8 cellular contexts compared by ENCODE assay signal in the genomic region with DNA sequence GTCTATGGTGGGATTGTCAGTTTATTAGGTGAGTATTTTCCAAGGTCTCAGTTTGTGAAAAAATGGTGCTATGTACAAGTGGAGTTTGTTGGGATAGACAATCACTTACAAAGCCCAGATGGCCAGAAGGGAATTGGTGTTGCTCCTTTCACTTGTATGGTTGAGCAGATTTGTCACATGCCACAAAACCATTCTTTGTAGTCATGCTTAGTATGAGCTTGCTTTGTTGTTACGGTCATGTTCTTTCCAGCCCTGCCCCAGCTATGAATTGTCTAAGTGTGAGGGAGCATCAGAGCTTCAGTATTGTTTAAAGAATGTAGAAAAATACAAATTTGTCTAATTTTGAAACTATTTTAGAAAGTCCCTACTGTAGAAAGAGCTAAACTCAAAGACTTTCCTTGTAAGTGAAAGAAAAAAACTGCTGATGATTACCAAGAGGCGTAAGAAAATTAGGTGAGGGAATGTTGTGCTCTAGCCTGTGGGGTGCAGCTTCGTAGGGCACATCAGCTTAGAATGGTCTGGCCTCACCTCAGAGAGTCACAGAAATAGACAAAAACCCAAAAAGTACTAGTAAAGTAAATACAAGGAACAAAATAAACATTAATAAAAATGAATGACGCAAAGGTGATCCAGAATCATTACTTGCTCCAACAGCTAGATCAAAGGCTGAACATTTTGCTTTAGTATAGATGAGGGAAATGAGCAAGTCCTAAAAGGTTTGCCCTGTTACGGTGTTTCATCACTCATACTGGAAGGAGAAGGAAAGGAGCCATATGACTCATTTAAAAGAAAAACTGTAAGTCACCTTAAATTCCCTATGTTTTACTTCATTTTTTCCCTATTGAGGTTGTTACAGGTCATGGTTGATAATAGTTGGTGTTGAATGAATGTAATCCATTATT. TPM values are rescaled to one million over a fixed set of nuclear protein-coding genes. Genes with fewer than 3 reads are reported as not detected.
DNase-seq lines count a peak whose midpoint lies in the region; ATAC-seq and TF ChIP-seq lines count a peak whose summit lies in the region.

No MANE protein-coding gene starts in this region.

- ATAC-seq in GM18858 (IDR thresholded peaks at IDR 0.05; ENCODE audit: unreplicated experiment): peak; percentile 53
- ATAC-seq in IMR-90 (ENCODE audit: low read depth): no peak
- no peak for ATAC-seq in GM18519 (IDR thresholded peaks at IDR 0.05; ENCODE audit: low FRiP score, unreplicated experiment)
- no peak for ATAC-seq in left ventricle myocardium superior

- H3K4me2 ChIP-seq in IMR-90 (ENCODE audit: low read depth, low read length): peak overlapping the region; percentile 66; the same call in 1 of the 2 replicates

- H3K9me1 ChIP-seq in IMR-90 (ENCODE audit: insufficient read depth, low read length): peaks cover 13% of the 10 kb centered on the region

- no peak overlapping the region for H3K56ac ChIP-seq in IMR-90 (ENCODE audit: extremely low read depth, insufficient read depth, low read length)

- H3K27me3 Mint-ChIP-seq in neural crest cell (ENCODE audit: low read depth): no peaks in the 10 kb centered on the region

- in situ Hi-C loops in IMR-90 (cut with MboI; ENCODE audit: low sequenced_read_pairs): no loop called here

- dilution Hi-C loops in IMR-90 (cut with HindIII; ENCODE audit: low sequenced_read_pairs, unreplicated experiment): no loop called here

- H3K4me1 ChIP-seq in IMR-90 (ENCODE audit: control insufficient read depth, insufficient read depth, low read length): peaks cover 16% of the 10 kb centered on the region

- peaks cover 44% of the 10 kb centered on the region for H4K20me1 ChIP-seq in IMR-90 (ENCODE audit: insufficient read depth, low read length)

- no peak overlapping the region for H3K4ac ChIP-seq in IMR-90 (ENCODE audit: low read depth, low read length)

- no peak for TF ChIP-seq CTCF in IMR-90 (conservative IDR thresholded peaks at IDR 0.05; ENCODE audit: low read depth, low read length)
- no peak for TF ChIP-seq CTCF in neural crest cell (conservative IDR thresholded peaks at IDR 0.05)

- H2AK5ac ChIP-seq in IMR-90 (ENCODE audit: low read depth, low read length): peak overlapping the region; percentile 0; the same call in 1 of the 2 replicates

- peak overlapping the region; percentile 52 for H3K27ac Mint-ChIP-seq in neural crest cell (ENCODE audit: unreplicated experiment)

- no peak overlapping the region for H4K8ac ChIP-seq in IMR-90 (ENCODE audit: low read depth in 2 of 2, low read length in 2 of 2)

- H2BK15ac ChIP-seq in IMR-90 (ENCODE audit: low read depth, low read length): no peak overlapping the region

- WGBS in IMR-90 (ENCODE audit: extremely low coverage in 2 of 2, insufficient read length in 1 of 2), 2 experiments: no CpG with 5 or more reads among the region's 5 CpGs

- H3K14ac ChIP-seq in IMR-90 (replicated peaks; ENCODE audit: low read depth, low read length): peak overlapping the region; percentile 61; the same call in 1 of the 2 replicates

- no peak overlapping the region for H3K9ac ChIP-seq in IMR-90 (ENCODE audit: low read depth, low read length)

- H3K27ac ChIP-seq in IMR-90 (ENCODE audit: insufficient read depth, low read length): peak overlapping the region; percentile 27; the same call in 1 of the 2 replicates

- H2BK20ac ChIP-seq in IMR-90 (ENCODE audit: low read depth, low read length): no peak overlapping the region

- CTCF ChIA-PET in IMR-90 (lab: Yijun Ruan, JAX): no interaction called here

- peaks cover 82% of the 10 kb centered on the region for H3K4me1 Mint-ChIP-seq in neural crest cell

- no peaks in the 10 kb centered on the region for H3K9me3 Mint-ChIP-seq in neural crest cell

- peak; percentile 74 for DNase-seq in IMR-90
- DNase-seq in dermis blood vessel endothelial cell: peak; percentile 61
- no peak for DNase-seq in neural crest cell (ENCODE audit: low read depth, low spot score)
- DNase-seq in T-helper 9 cell: no peak
- DNase-seq in mucosa of gallbladder (ENCODE audit: low spot score): no peak
- no peak for DNase-seq in left ventricle myocardium superior

- no TSS peak for BruUV-seq in IMR-90 (replicated peaks; lab: Mats Ljungman, UMichigan)

- no peak overlapping the region for H2AFZ ChIP-seq in IMR-90 (replicated peaks; ENCODE audit: low read length, poor library complexity)

- POLR2A ChIA-PET in IMR-90 (lab: Charles Lee; ENCODE audit: unreplicated experiment): no interaction called here

- no peak overlapping the region for H4K91ac ChIP-seq in IMR-90 (ENCODE audit: insufficient read depth, low read depth, low read length)

- peak overlapping the region; percentile 47 for H2BK5ac ChIP-seq in IMR-90 (ENCODE audit: low read depth, low read length, poor library complexity, severe bottlenecking)

- H3K36me3 Mint-ChIP-seq in neural crest cell (ENCODE audit: low read depth): peaks cover 43% of the 10 kb centered on the region

- H3K27me3 ChIP-seq in IMR-90 (ENCODE audit: control insufficient read depth, insufficient read depth, low read length): no peaks in the 10 kb centered on the region

- H3K23ac ChIP-seq in IMR-90 (ENCODE audit: low read depth, low read length): peak overlapping the region; percentile 84

- H2BK120ac ChIP-seq in IMR-90 (ENCODE audit: low read depth, low read length): no peak overlapping the region

- TF ChIP-seq POLR2A in IMR-90 (IDR thresholded peaks at IDR 0.05; ENCODE audit: low read depth, low read length): no peak; the same call in 1 of the 2 replicates

- H4K5ac ChIP-seq in IMR-90 (ENCODE audit: low read depth, low read length): peak overlapping the region; percentile 36; the same call in 1 of the 2 replicates

- no peaks in the 10 kb centered on the region; the same call in 1 of the 2 replicates for H3K9me3 ChIP-seq in IMR-90 (ENCODE audit: control insufficient read depth, insufficient read depth, low read length)

- TF ChIP-seq RAD21 in IMR-90 (IDR thresholded peaks at IDR 0.05; ENCODE audit: low read length): no peak

- intact Hi-C loops in IMR-90 (cut with micrococcal nuclease): loop anchor here (10.0 kb wide), 1 partner anchor 524 kb away; no protein-coding TSS in a partner anchor
- intact Hi-C loops in left ventricle myocardium superior (cut with micrococcal nuclease): loop anchor here (5.0 to 10.0 kb wide), 3 partner anchors 133 to 206 kb away; no protein-coding TSS in a partner anchor

- peaks cover 18 to 50% of the 10 kb centered on the region in 2 experiments for H3K79me1 ChIP-seq in IMR-90 (ENCODE audit: low read depth in 1 of 2, low read length in 2 of 2)

- H2AK9ac ChIP-seq in IMR-90 (replicated peaks; ENCODE audit: low read depth, low read length, poor library complexity): no peak overlapping the region

- peaks cover 27% of the 10 kb centered on the region for H3K36me3 ChIP-seq in IMR-90 (ENCODE audit: control insufficient read depth, insufficient read depth, low read length)

- H3K4me3 Mint-ChIP-seq in neural crest cell: peak overlapping the region; percentile 44

- no peak overlapping the region for H3K4me3 ChIP-seq in IMR-90 (ENCODE audit: insufficient read depth, low read depth, low read length)

- H3K18ac ChIP-seq in IMR-90 (ENCODE audit: low read depth, low read length): peak overlapping the region; percentile 66; the same call in 1 of the 2 replicates

TF ChIP-seq in IMR-90, 13 proteins besides CTCF, POLR2A, EP300 and RAD21:
- TF ChIP-seq MXI1 (IDR thresholded peaks at IDR 0.05; ENCODE audit: borderline replicate concordance, low read depth, low read length) (no peak), FOS (IDR thresholded peaks at IDR 0.05; ENCODE audit: low read depth, low read length) (0 out of 2 replicates have a peak, but pooled peaks have one; percentile 39), MAFK (IDR thresholded peaks at IDR 0.05; ENCODE audit: low read depth, low read length) (no peak), NFE2L2 (IDR thresholded peaks at IDR 0.05; ENCODE audit: low read depth, low read length) (no peak), CHD1 (IDR thresholded peaks at IDR 0.05; ENCODE audit: low read depth, low read length) (no peak), RFX5 (IDR thresholded peaks at IDR 0.05; ENCODE audit: low read depth, low read length) (no peak), BHLHE40 (IDR thresholded peaks at IDR 0.05; ENCODE audit: low read depth, low read length) (no peak), RCOR1 (IDR thresholded peaks at IDR 0.05; ENCODE audit: insufficient replicate concordance, low read length) (no peak), CEBPB (IDR thresholded peaks at IDR 0.05; ENCODE audit: low read depth, low read length) (peak; percentile 63; the same call in 1 of the 2 replicates)
- TF ChIP-seq, protein P1, sequence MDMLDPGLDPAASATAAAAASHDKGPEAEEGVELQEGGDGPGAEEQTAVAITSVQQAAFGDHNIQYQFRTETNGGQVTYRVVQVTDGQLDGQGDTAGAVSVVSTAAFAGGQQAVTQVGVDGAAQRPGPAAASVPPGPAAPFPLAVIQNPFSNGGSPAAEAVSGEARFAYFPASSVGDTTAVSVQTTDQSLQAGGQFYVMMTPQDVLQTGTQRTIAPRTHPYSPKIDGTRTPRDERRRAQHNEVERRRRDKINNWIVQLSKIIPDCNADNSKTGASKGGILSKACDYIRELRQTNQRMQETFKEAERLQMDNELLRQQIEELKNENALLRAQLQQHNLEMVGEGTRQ (IDR thresholded peaks at IDR 0.05; ENCODE audit: low read depth, low read length): no peak

RNA-seq across cellular contexts. Expression of a gene that starts 9.2 kb away (rescaled TPM):
- total RNA-seq in IMR-90 (2012; rRNA removed): 100 and 118 TPM in 2 replicates
- 43.7 and 62.1 TPM in 2 replicates for polyA plus RNA-seq in IMR-90 (2012; rRNA removed)
- polyA plus RNA-seq in IMR-90 (2012; cell fraction: cytosol; rRNA removed): 51.3 and 79.1 TPM in 2 replicates
- 84.3 and 252 TPM in 2 replicates for polyA plus RNA-seq in IMR-90 (2012; cell fraction: nucleus; rRNA removed; ENCODE audit: low replicate concordance)
- 136 and 195 TPM in 2 replicates for total RNA-seq in dermis blood vessel endothelial cell
- total RNA-seq in neural crest cell: 49.1 and 57.9 TPM in 2 replicates
- total RNA-seq in mucosa of gallbladder: 82.0 TPM
- total RNA-seq in left ventricle myocardium superior: 10.0 TPM

Comparison
In these comparisons a context has a peak if more than half of its experiments do, and no peak if none do; other contexts are left out.
1. DNase-seq: peak in IMR-90 (single experiment) and dermis blood vessel endothelial cell (single experiment); none in neural crest cell (single experiment), T-helper 9 cell (single experiment), mucosa of gallbladder (single experiment) and left ventricle myocardium superior (single experiment).